ENCODE assay signal across 17 cellular contexts in genomic region chr4:150002561-150002960, GRCh38.
DNase-seq lines count a peak whose midpoint lies in the region; ATAC-seq, FAIRE-seq and TF ChIP-seq lines count a peak whose summit lies in the region.
"Had no signal": no experiment of that assay in that cellular context is flagged by ENCODE, and none has a peak within 500 bp of the region (broad histone marks: within the 10 kb centered on the region; RNA-seq: fewer than 3 reads in every experiment).

No MANE protein-coding gene starts in this region.

- TF ChIP-seq POLR2A in A549 (IDR thresholded peaks at IDR 0.05; ENCODE audit: low read length) = no peak

- H3K9me3 ChIP-seq in A549 = no peaks in the 10 kb centered on the region

- no peak overlapping the region for H3K4me3 Mint-ChIP-seq in mesothelial cell of epicardium
- H3K4me3 Mint-ChIP-seq: H9 had no signal

- H3K4me3 ChIP-seq in A549 (no peak overlapping the region), cardiac fibroblast (replicated peaks in 1 of 2; ENCODE audit: low read depth in 2 of 2, low read length in 2 of 2) (no peak overlapping the region)

- no peaks in the 10 kb centered on the region for H3K27me3 Mint-ChIP-seq in mesothelial cell of epicardium (ENCODE audit: low read depth)

- H3K27ac ChIP-seq in A549 = peak overlapping the region; percentile 68 to 88

- FAIRE-seq in A549 (lab: Jason Lieb, UNC) = no peak
- FAIRE-seq: D721Med had no signal

- no peaks in the 10 kb centered on the region for H3K9me3 Mint-ChIP-seq in mesothelial cell of epicardium
- H3K9me3 Mint-ChIP-seq: H9 had no signal

- TF ChIP-seq CTCF in A549 (IDR thresholded peaks at IDR 0.05) = no peak
- no peak for TF ChIP-seq CTCF in cardiac fibroblast (IDR thresholded peaks at IDR 0.05; ENCODE audit: low read depth, low read length)
- no peak for TF ChIP-seq CTCF in mesothelial cell of epicardium (IDR thresholded peaks at IDR 0.05; ENCODE audit: unreplicated experiment)

- peak overlapping the region; percentile 91 for H3K27ac Mint-ChIP-seq in mesothelial cell of epicardium
- H3K27ac Mint-ChIP-seq: H9 had no signal

- no peak for TF ChIP-seq EP300 in A549 (IDR thresholded peaks at IDR 0.05)

- intact Hi-C loops in posterior vena cava (cut with DNase I) = loop anchor here in 1 of 2 donors (10.0 kb wide), 1 partner anchor 862 kb away; no protein-coding TSS in a partner anchor

- peak in 1 of 2 experiments; percentile 12 for DNase-seq in A549 (ENCODE audit: low read depth in 1 of 2, low spot score in 1 of 2)
- DNase-seq in NCI-H226 = peak; percentile 62
- DNase-seq in cardiac fibroblast (ENCODE audit: low read depth in 2 of 2) = peak; percentile 23 to 25
- DNase-seq in mesothelial cell of epicardium (ENCODE audit: low spot score in 2 of 2, unreplicated experiment in 2 of 2) = no peak
- no peak for DNase-seq in posterior vena cava (ENCODE audit: low spot score)
- no peak for DNase-seq in NAMALWA (ENCODE audit: low spot score)
- no peak for DNase-seq in 8988T
- DNase-seq: C1 segment of cervical spinal cord, GF-D8, H9, NCI-H1105 treated with DMSO at 0.1 percent for 48 hours, NCI-H1694 treated with DMSO at 0.1 percent for 48 hours, NCI-H524, SW 1271 had no signal

- H3K4me1 Mint-ChIP-seq in mesothelial cell of epicardium = peaks cover 74% of the 10 kb centered on the region

- peak overlapping the region; percentile 64 for H3K4me2 ChIP-seq in A549

- no peaks in the 10 kb centered on the region for H3K36me3 Mint-ChIP-seq in mesothelial cell of epicardium

- peak in 1 of 2 experiments; percentile 18; a peak in 1 of 6 replicates for ATAC-seq in A549
- ATAC-seq in HG03139 (IDR thresholded peaks at IDR 0.05; ENCODE audit: unreplicated experiment) = no peak
- ATAC-seq: Panc1 had no signal

- TF ChIP-seq RAD21 in A549 (conservative IDR thresholded peaks at IDR 0.05 in 1 of 2, IDR thresholded peaks at IDR 0.05 in 1 of 2) = no peak

- CTCF ChIA-PET in A549 (lab: Yijun Ruan, JAX) = interaction anchor here (0.6 to 2.1 kb wide), 4 partner anchors 11 to 240 kb away, joined by 3 to 12 read pairs (median 5); no protein-coding TSS in a partner anchor

- POLR2A ChIA-PET in A549 (lab: Yijun Ruan, JAX) = no interaction called here

- H3K4me1 ChIP-seq in A549 = peaks cover 83% of the 10 kb centered on the region

TF ChIP-seq in A549, 52 proteins besides CTCF, POLR2A, EP300 and RAD21:
- TF ChIP-seq HES2 (IDR thresholded peaks at IDR 0.05) (no peak), NFE2L2 (conservative IDR thresholded peaks at IDR 0.05; ENCODE audit: low read length) (0 out of 2 replicates have a peak, but pooled peaks have one; percentile 21), EHF (CRISPR knock-in tag; IDR thresholded peaks at IDR 0.05) (no peak), MAFK (IDR thresholded peaks at IDR 0.05; ENCODE audit: partially characterized antibody) (peak; percentile 81)
- TF ChIP-seq, protein P1, sequence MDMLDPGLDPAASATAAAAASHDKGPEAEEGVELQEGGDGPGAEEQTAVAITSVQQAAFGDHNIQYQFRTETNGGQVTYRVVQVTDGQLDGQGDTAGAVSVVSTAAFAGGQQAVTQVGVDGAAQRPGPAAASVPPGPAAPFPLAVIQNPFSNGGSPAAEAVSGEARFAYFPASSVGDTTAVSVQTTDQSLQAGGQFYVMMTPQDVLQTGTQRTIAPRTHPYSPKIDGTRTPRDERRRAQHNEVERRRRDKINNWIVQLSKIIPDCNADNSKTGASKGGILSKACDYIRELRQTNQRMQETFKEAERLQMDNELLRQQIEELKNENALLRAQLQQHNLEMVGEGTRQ (IDR thresholded peaks at IDR 0.05) = no peak

Comparison
In these comparisons a context has a peak if more than half of its experiments do, and no peak if none do; other contexts are left out.
1. DNase-seq: peak in NCI-H226 (single experiment) and cardiac fibroblast (2 of 2); none in mesothelial cell of epicardium (0 of 2), posterior vena cava (single experiment), NAMALWA (single experiment) and 8988T (single experiment).